8 cellular contexts compared by ENCODE assay signal in genomic region chr7:20064974-20065862, GRCh38.
DNase-seq lines count a peak whose midpoint lies in the region; ATAC-seq, FAIRE-seq and TF ChIP-seq lines count a peak whose summit lies in the region.

No MANE protein-coding gene starts in this region.

- intact Hi-C loops in pancreas (cut with DNase I): no loop called here

- peaks cover 7% of the 10 kb centered on the region for H3K9me3 ChIP-seq in suprapubic skin
- no peaks in the 10 kb centered on the region for H3K9me3 ChIP-seq in pancreas

- TF ChIP-seq EP300 in suprapubic skin (IDR thresholded peaks at IDR 0.05): no peak

- no peak overlapping the region for H3K4me3 ChIP-seq in suprapubic skin
- no peak overlapping the region for H3K4me3 ChIP-seq in pancreas

- DNase-seq in stimulated activated CD4-positive, alpha-beta T cell treated with anti-CD3 and anti-CD28 coated beads, Interleukin-1b, Interleukin-23, amount 100 ng/mL, for 48 hours: peak; percentile 2
- no peak for DNase-seq in stimulated activated CD4-positive, alpha-beta T cell treated with anti-CD3 and anti-CD28 coated beads, Interleukin-12 subunit alpha, Interleukin-12 subunit beta, amount 100 ng/mL, for 4 hours
- peak; percentile 37 for DNase-seq in SK-MEL-5 (ENCODE audit: low read depth, low spot score)
- peak; percentile 92 for DNase-seq in kidney tubule cell (ENCODE audit: low spot score)
- no peak for DNase-seq in suprapubic skin (ENCODE audit: low spot score in 2 of 2)
- no peak for DNase-seq in DMS153 treated with DMSO at 0.1 percent for 48 hours (lab: John Stamatoyannopoulos, UW; ENCODE audit: unreplicated experiment)
- DNase-seq in pancreas: no peak

- TF ChIP-seq CTCF in suprapubic skin (IDR thresholded peaks at IDR 0.05): no peak
- TF ChIP-seq CTCF in pancreas (IDR thresholded peaks at IDR 0.05): no peak

- H3K4me1 ChIP-seq in suprapubic skin: no peaks in the 10 kb centered on the region
- no peaks in the 10 kb centered on the region for H3K4me1 ChIP-seq in pancreas

- H3K27ac ChIP-seq in suprapubic skin: no peak overlapping the region
- no peak overlapping the region for H3K27ac ChIP-seq in pancreas

- in situ Hi-C loops in SK-MEL-5 (cut with HindIII; ENCODE audit: low pct_unique_long_range_greater_than_20kb, low sequenced_read_pairs): no loop called here

- peak; percentile 98 for ATAC-seq in HG02973 (IDR thresholded peaks at IDR 0.05; ENCODE audit: unreplicated experiment)
- no peak for ATAC-seq in pancreas

- TF ChIP-seq POLR2A in suprapubic skin (IDR thresholded peaks at IDR 0.05): no peak

- no peak for FAIRE-seq in pancreas (lab: Jason Lieb, UNC)

- WGBS in suprapubic skin: 64% methylated on average over 7 of the region's 7 CpGs
- WGBS in pancreas, 2 donors: 61 to 69% methylated on average over 7 of the region's 7 CpGs

- H3K36me3 ChIP-seq in suprapubic skin (no peaks in the 10 kb centered on the region), pancreas (no peaks in the 10 kb centered on the region)

- H3K27me3 ChIP-seq in suprapubic skin (no peaks in the 10 kb centered on the region), pancreas (no peaks in the 10 kb centered on the region)

Comparison
In these comparisons a context has a peak if more than half of its experiments do, and no peak if none do; other contexts are left out.
1. DNase-seq: peak in stimulated activated CD4-positive, alpha-beta T cell treated with anti-CD3 and anti-CD28 coated beads, Interleukin-1b, Interleukin-23, amount 100 ng/mL, for 48 hours (single experiment), SK-MEL-5 (single experiment) and kidney tubule cell (single experiment); none in stimulated activated CD4-positive, alpha-beta T cell treated with anti-CD3 and anti-CD28 coated beads, Interleukin-12 subunit alpha, Interleukin-12 subunit beta, amount 100 ng/mL, for 4 hours (single experiment), suprapubic skin (0 of 2), DMS153 treated with DMSO at 0.1 percent for 48 hours (single experiment) and pancreas (0 of 6).